ENCODE assay signal across 11 cellular contexts in the genomic region with DNA sequence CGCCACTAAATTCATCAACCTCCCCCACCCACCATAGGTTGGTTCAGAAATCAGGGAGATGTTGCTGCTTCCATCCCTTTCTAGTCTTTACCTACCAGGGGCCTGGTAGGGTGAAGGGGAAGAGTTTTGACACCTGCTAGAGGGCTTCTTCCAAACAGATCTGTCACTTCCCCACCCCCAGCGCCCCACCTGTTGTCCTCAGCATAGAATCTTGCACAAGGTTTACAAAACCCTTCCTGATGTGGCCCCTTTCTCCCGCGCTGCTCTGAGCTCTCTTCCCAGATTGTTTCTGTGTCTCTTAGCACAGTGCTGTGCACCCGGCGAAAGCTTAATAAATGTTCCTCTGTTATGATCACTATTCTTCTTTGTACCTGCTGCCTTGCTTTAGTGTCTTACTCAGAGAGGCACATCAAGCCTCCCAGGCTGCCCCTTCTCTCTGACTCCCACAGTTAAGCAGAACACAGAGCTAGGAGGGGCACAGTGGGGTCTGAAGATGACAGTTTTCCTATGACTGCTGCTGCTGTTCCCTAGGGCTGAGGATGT. TPM values are rescaled to one million over a fixed set of nuclear protein-coding genes. Genes with fewer than 3 reads are reported as not detected.
DNase-seq lines count a peak whose midpoint lies in the region; ATAC-seq and TF ChIP-seq lines count a peak whose summit lies in the region.
"Had no signal": no experiment of that assay in that cellular context is flagged by ENCODE, and none has a peak within 500 bp of the region (broad histone marks: within the 10 kb centered on the region; RNA-seq: fewer than 3 reads in every experiment).

No MANE protein-coding gene starts in this region.

- POLR2A ChIA-PET in WTC11 (lab: Charles Lee) = interaction anchor here (0.7 to 3.8 kb wide), 10 partner anchors 11 to 73 kb away, joined by 3 to 37 read pairs (median 4); partner anchors contain the start of genes C10orf95, CUEDC2, FBXL15 and PSD

- TF ChIP-seq CTCF in left ventricle myocardium inferior (IDR thresholded peaks at IDR 0.05; ENCODE audit: borderline replicate concordance) (no peak), WTC11 (IDR thresholded peaks at IDR 0.05) (no peak), type B pancreatic cell (conservative IDR thresholded peaks at IDR 0.05) (no peak)

- H3K27me3 ChIP-seq in left ventricle myocardium inferior (ENCODE audit: low read depth) = no peaks in the 10 kb centered on the region
- no peaks in the 10 kb centered on the region for H3K27me3 ChIP-seq in right cardiac atrium (ENCODE audit: control insufficient read depth, insufficient read depth)
- H3K27me3 ChIP-seq in iPS-20b (ENCODE audit: insufficient read depth, low read length) = peaks cover 25% of the 10 kb centered on the region

- WGBS in right cardiac atrium = 73% methylated on average over 6 of the region's 6 CpGs

- CTCF ChIA-PET in WTC11 (lab: Charles Lee) = interaction anchor here (0.5 to 4.3 kb wide), 25 partner anchors 9 to 1181 kb away, joined by 3 to 33 read pairs (median 6); partner anchors contain the start of genes ACTR1A, C10orf95, CUEDC2 and FBXL15

- H3K9me3 ChIP-seq in left ventricle myocardium inferior (replicated peaks) (no peaks in the 10 kb centered on the region), right cardiac atrium (ENCODE audit: control insufficient read depth, low read length) (no peaks in the 10 kb centered on the region), iPS-20b (ENCODE audit: insufficient read depth, low read depth, low read length) (no peaks in the 10 kb centered on the region)

- no peaks in the 10 kb centered on the region for H3K36me3 ChIP-seq in left ventricle myocardium inferior
- no peaks in the 10 kb centered on the region for H3K36me3 ChIP-seq in iPS-20b (ENCODE audit: insufficient read depth, low read depth, low read length)

- H3K9me3 Mint-ChIP-seq in WTC11 (no peaks in the 10 kb centered on the region), type B pancreatic cell (no peaks in the 10 kb centered on the region)

- no peak for DNase-seq in left ventricle myocardium inferior
- DNase-seq in right cardiac atrium = no peak
- DNase-seq in WTC11 (ENCODE audit: low spot score) = no peak
- no peak for DNase-seq in type B pancreatic cell (ENCODE audit: extremely low spot score, unreplicated experiment)
- no peak for DNase-seq in DMS153 treated with DMSO at 0.1 percent for 48 hours (lab: John Stamatoyannopoulos, UW; ENCODE audit: unreplicated experiment)
- DNase-seq in EL = no peak
- DNase-seq in substantia nigra (lab: John Stamatoyannopoulos, UW) = no peak
- DNase-seq: left ventricle myocardium superior, NCI-H146 had no signal

- H3K9ac ChIP-seq in iPS-20b (ENCODE audit: low read depth, low read length) = peak overlapping the region; percentile 66; the same call in 1 of the 2 replicates

- H3K27ac ChIP-seq in left ventricle myocardium inferior (replicated peaks) (no peak overlapping the region), right cardiac atrium (ENCODE audit: low read length) (no peak overlapping the region), iPS-20b (ENCODE audit: low read length) (no peak overlapping the region), substantia nigra (ENCODE audit: low read depth, low read length, poor library complexity, severe bottlenecking) (no peak overlapping the region)
- H3K27ac ChIP-seq: C4-2B had no signal

- intact Hi-C loops in left ventricle myocardium inferior (cut with micrococcal nuclease) (no loop called here), right cardiac atrium (cut with DNase I) (no loop called here)

- peaks cover 2% of the 10 kb centered on the region; the same call in 1 of the 2 replicates for H3K27me3 Mint-ChIP-seq in WTC11 (ENCODE audit: low read depth)
- peaks cover 2% of the 10 kb centered on the region for H3K27me3 Mint-ChIP-seq in type B pancreatic cell

- H3K27ac Mint-ChIP-seq in WTC11 (peak overlapping the region; percentile 33; the same call in 1 of the 2 replicates), type B pancreatic cell (peak overlapping the region; percentile 91)

- H3K4me3 ChIP-seq in left ventricle myocardium inferior = peak overlapping the region; percentile 43
- H3K4me3 ChIP-seq in right cardiac atrium (ENCODE audit: low read length) = no peak overlapping the region
- peak overlapping the region; percentile 89 for H3K4me3 ChIP-seq in iPS-20b (ENCODE audit: low read length)

- ATAC-seq in right cardiac atrium (no peak), WTC11 (no peak)

- peak overlapping the region; percentile 97 for H3K4me3 Mint-ChIP-seq in WTC11
- H3K4me3 Mint-ChIP-seq in type B pancreatic cell = peak overlapping the region; percentile 92

- H3K36me3 Mint-ChIP-seq in WTC11 (no peaks in the 10 kb centered on the region), type B pancreatic cell (peaks cover 3% of the 10 kb centered on the region)

- H3K4me1 Mint-ChIP-seq in WTC11 = peaks cover 37% of the 10 kb centered on the region
- peaks cover 26% of the 10 kb centered on the region for H3K4me1 Mint-ChIP-seq in type B pancreatic cell (ENCODE audit: unreplicated experiment)

- H3K4me1 ChIP-seq in left ventricle myocardium inferior = peaks cover 32% of the 10 kb centered on the region
- H3K4me1 ChIP-seq in right cardiac atrium (ENCODE audit: control insufficient read depth, insufficient read depth, low read length) = peaks cover 4% of the 10 kb centered on the region
- H3K4me1 ChIP-seq in iPS-20b (ENCODE audit: insufficient read depth, low read length) = peaks cover 15% of the 10 kb centered on the region

TF ChIP-seq in WTC11, 78 proteins besides CTCF, POLR2A, EP300 and RAD21 (continues in another document):
- TF ChIP-seq ATF6 (CRISPR knock-in tag; IDR thresholded peaks at IDR 0.05) (no peak), FOXK1 (CRISPR knock-in tag; IDR thresholded peaks at IDR 0.05) (no peak), AR (CRISPR knock-in tag; IDR thresholded peaks at IDR 0.05) (no peak), PRRX2 (CRISPR knock-in tag; IDR thresholded peaks at IDR 0.05) (no peak), ZNF671 (CRISPR knock-in tag; IDR thresholded peaks at IDR 0.05) (no peak)

RNA-seq across cellular contexts. Expression of gene C10orf95, which starts 11.2 kb away (rescaled TPM):
- not detected for total RNA-seq in left ventricle myocardium inferior
- total RNA-seq in right cardiac atrium = not detected
- polyA plus RNA-seq in right cardiac atrium = 0.09 TPM
- 0.57 to 0.96 TPM (median 0.87 TPM) in 3 replicates for total RNA-seq in WTC11 (2021)
- 0.75 and 2.3 TPM in 2 replicates for total RNA-seq in type B pancreatic cell (ENCODE audit: low replicate concordance)
- total RNA-seq: left ventricle myocardium superior had no signal

RNA-seq across cellular contexts. Expression of gene CUEDC2, which starts 30.2 kb away (rescaled TPM):
- 72.3 TPM for total RNA-seq in left ventricle myocardium inferior
- 10 to 100 TPM; 68.7 to 78.6 (median 71.6) TPM for total RNA-seq in right cardiac atrium
- polyA plus RNA-seq in right cardiac atrium = 94.6 TPM
- total RNA-seq in WTC11 (2021) = 40.2 to 69.0 TPM (median 65.8 TPM) in 3 replicates
- total RNA-seq in type B pancreatic cell (ENCODE audit: low replicate concordance) = 44.5 and 86.1 TPM in 2 replicates

RNA-seq across cellular contexts. Expression of gene ACTR1A, which starts 39.9 kb away (rescaled TPM):
- total RNA-seq in left ventricle myocardium inferior (103 TPM), right cardiac atrium (100 to 1,000 TPM; 100 to 108 (median 107) TPM), WTC11 (2021) (93.3 to 94.6 TPM (median 93.6 TPM) in 3 replicates), type B pancreatic cell (ENCODE audit: low replicate concordance) (73.1 and 95.4 TPM in 2 replicates)
- polyA plus RNA-seq in right cardiac atrium = 106 TPM

RNA-seq across cellular contexts. Expression of gene SUFU, which starts 41.2 kb away (rescaled TPM):
- total RNA-seq in left ventricle myocardium inferior (7.9 TPM), right cardiac atrium (10 to 100 TPM in 3 of 4 donors, 1 to 10 TPM in 1; 7.7 to 11.8 (median 11.4) TPM), WTC11 (2021) (11.6 to 13.1 TPM (median 12.8 TPM) in 3 replicates), type B pancreatic cell (ENCODE audit: low replicate concordance) (18.5 and 29.4 TPM in 2 replicates)
- 6.7 TPM for polyA plus RNA-seq in right cardiac atrium

RNA-seq across cellular contexts. Expression of gene FBXL15, which starts 41.9 kb away (rescaled TPM):
- total RNA-seq in left ventricle myocardium inferior (12.3 TPM), right cardiac atrium (10 to 100 TPM; 14.0 to 15.6 (median 14.4) TPM), WTC11 (2021) (21.6 to 24.6 TPM (median 23.2 TPM) in 3 replicates), type B pancreatic cell (ENCODE audit: low replicate concordance) (14.8 and 19.0 TPM in 2 replicates)
- polyA plus RNA-seq in right cardiac atrium = 14.4 TPM
